ENCODE assay signal across 2 cellular contexts in the genomic region with DNA sequence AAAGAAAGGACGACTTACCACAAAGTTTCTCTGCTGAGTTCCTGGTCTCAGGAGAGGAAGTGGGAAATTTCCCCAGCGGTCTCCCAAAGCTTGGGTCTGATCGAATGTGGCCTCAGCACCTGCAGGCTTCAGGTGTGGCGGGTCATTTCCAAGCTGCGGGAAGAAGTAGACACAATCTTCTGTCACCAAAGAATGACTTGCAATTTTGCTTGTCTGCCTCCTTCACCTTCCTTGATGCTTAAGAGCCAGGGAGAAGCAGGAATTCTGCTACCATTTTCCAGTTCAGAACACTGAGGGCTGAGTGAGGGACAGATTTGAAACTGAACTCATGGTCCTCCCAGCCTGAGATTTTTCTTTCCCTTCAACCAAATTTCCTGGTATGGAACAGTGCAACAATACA.
TF ChIP-seq lines count a peak whose summit lies in the region.

No MANE protein-coding gene starts in this region.

TF ChIP-seq in HepG2, 621 proteins besides CTCF, POLR2A, EP300 and RAD21:
- peak; percentile 63 for TF ChIP-seq NFE2L2 (IDR thresholded peaks at IDR 0.05; ENCODE audit: low read length)
- TF ChIP-seq GABPB1 (CRISPR knock-in tag; IDR thresholded peaks at IDR 0.05): no peak
- no peak for TF ChIP-seq ZNF709 (CRISPR knock-in tag; IDR thresholded peaks at IDR 0.05)

TF ChIP-seq in GM12878, 131 proteins besides CTCF, POLR2A, EP300 and RAD21:
- TF ChIP-seq SPI1 (IDR thresholded peaks at IDR 0.05; ENCODE audit: borderline replicate concordance, insufficient read depth, low read depth, low read length): peak; percentile 33; the same call in 1 of the 2 replicates
- TF ChIP-seq BHLHE40 (IDR thresholded peaks at IDR 0.05; ENCODE audit: borderline replicate concordance in 1 of 2, low read depth in 2 of 2, low read length in 1 of 2): no peak
- TF ChIP-seq, protein P1, sequence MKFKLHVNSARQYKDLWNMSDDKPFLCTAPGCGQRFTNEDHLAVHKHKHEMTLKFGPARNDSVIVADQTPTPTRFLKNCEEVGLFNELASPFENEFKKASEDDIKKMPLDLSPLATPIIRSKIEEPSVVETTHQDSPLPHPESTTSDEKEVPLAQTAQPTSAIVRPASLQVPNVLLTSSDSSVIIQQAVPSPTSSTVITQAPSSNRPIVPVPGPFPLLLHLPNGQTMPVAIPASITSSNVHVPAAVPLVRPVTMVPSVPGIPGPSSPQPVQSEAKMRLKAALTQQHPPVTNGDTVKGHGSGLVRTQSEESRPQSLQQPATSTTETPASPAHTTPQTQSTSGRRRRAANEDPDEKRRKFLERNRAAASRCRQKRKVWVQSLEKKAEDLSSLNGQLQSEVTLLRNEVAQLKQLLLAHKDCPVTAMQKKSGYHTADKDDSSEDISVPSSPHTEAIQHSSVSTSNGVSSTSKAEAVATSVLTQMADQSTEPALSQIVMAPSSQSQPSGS (IDR thresholded peaks at IDR 0.05; ENCODE audit: low read length): no peak
